Comparison of ENCODE assay signal across 8 cellular contexts in genomic region chr4:140373328-140374129, GRCh38. TPM values are rescaled to one million over a fixed set of nuclear protein-coding genes. Genes with fewer than 3 reads are reported as not detected.
DNase-seq lines count a peak whose midpoint lies in the region; ATAC-seq, FAIRE-seq and TF ChIP-seq lines count a peak whose summit lies in the region.

Gene SCOC, plus strand, starts transcription at chr4:140373646. Its CDS starts 5,525 bp downstream, at chr4:140379171.

- H3K36me3 ChIP-seq in right atrium auricular region (no peaks in the 10 kb centered on the region), psoas muscle (ENCODE audit: insufficient read depth in 1 of 2, low read depth in 1 of 2) (no peaks in the 10 kb centered on the region)

- H3K4me3 ChIP-seq in right atrium auricular region (peak within 1 kb of the TSS; percentile 86 to 98), psoas muscle (peak within 1 kb of the TSS; percentile 94)

- intact Hi-C loops in T-helper 2 cell treated with Interferon-gamma antibody and Interleukin-4, amounts not matched to agents 100 ng/mL and 5 ng/mL, for 36 hours (cut with micrococcal nuclease): loop anchor here (1.0 to 10.0 kb wide), 9 partner anchors 54 to 1291 kb away; partner anchors contain the start of genes CLGN, ELMOD2, RAB33B and SETD7
- intact Hi-C loops in psoas muscle (cut with DNase I): loop anchor here (5.0 to 10.0 kb wide), 3 partner anchors 149 to 761 kb away; partner anchors contain the start of genes ELMOD2 (in 2 of the 2) and RNF150 (in 1 of the 2)

- peaks cover 0 to 40% of the 10 kb centered on the region in 2 donors for H3K4me1 ChIP-seq in right atrium auricular region
- H3K4me1 ChIP-seq in psoas muscle: peaks cover 28% of the 10 kb centered on the region

- peak; percentile 94 for ATAC-seq in HG02884 (IDR thresholded peaks at IDR 0.05; ENCODE audit: unreplicated experiment)
- peak; percentile 98 to 99 (median 99) for ATAC-seq in psoas muscle

- TF ChIP-seq CTCF in GM13977 (IDR thresholded peaks at IDR 0.05; ENCODE audit: extremely low read depth, insufficient read depth, missing control alignments) (no peak), right atrium auricular region (IDR thresholded peaks at IDR 0.05) (no peak), psoas muscle (IDR thresholded peaks at IDR 0.05) (no peak)

- WGBS in psoas muscle, 3 donors: 0% methylated on average over 55 to 63 of the region's 63 CpGs

- no peaks in the 10 kb centered on the region for H3K27me3 ChIP-seq in right atrium auricular region
- H3K27me3 ChIP-seq in psoas muscle (ENCODE audit: insufficient read depth in 3 of 3, low read length in 2 of 3): no peaks in the 10 kb centered on the region

- H3K27ac ChIP-seq in right atrium auricular region: peak within 1 kb of the TSS; percentile 93 to 99
- H3K27ac ChIP-seq in psoas muscle: peak within 1 kb of the TSS; percentile 94

- FAIRE-seq in urothelium cell line (lab: Jason Lieb, UNC): peak; percentile 63

- in situ Hi-C loops in GM13977 (cut with MboI; ENCODE audit: low pct_unique_long_range_greater_than_20kb, low sequenced_read_pairs, unreplicated experiment): loop anchor here (25.0 kb wide), 2 partner anchors 239 to 489 kb away; no protein-coding TSS in a partner anchor

- DNase-seq in GM13977 (ENCODE audit: low spot score) (peak; percentile 94), NCI-H1694 (lab: John Stamatoyannopoulos, UW) (peak; percentile 98), anterior cingulate cortex (lab: John Stamatoyannopoulos, UW) (peak; percentile 91 to 100 (median 99)), right atrium auricular region (ENCODE audit: low spot score) (peak; percentile 100), psoas muscle (peak; percentile 98 to 99), urothelium cell line (ENCODE audit: low spot score) (peak; percentile 98)

- H3K9me3 ChIP-seq in right atrium auricular region (no peaks in the 10 kb centered on the region), psoas muscle (no peaks in the 10 kb centered on the region)

RNA-seq across cellular contexts. Expression of gene SCOC, which starts in this region (rescaled TPM):
- total RNA-seq in T-helper 2 cell treated with Interferon-gamma antibody and Interleukin-4, amounts not matched to agents 100 ng/mL and 5 ng/mL, for 36 hours: 21.5 and 23.0 TPM in 2 replicates
- 100 to 1,000 TPM in 1 of 2 donors, 10 to 100 TPM in 1; 53.3 to 124 TPM for total RNA-seq in right atrium auricular region
- total RNA-seq in psoas muscle: 10 to 100 TPM; 23.9 to 31.6 (median 28.5) TPM
- polyA plus RNA-seq in psoas muscle: 10 to 100 TPM; 32.6 to 85.9 (median 40.7) TPM

Comparison
In these comparisons a context has a peak if more than half of its experiments do, and no peak if none do; other contexts are left out.
1. Peak in every context shown above with its lines: DNase-seq, ATAC-seq, H3K4me3 ChIP-seq and H3K27ac ChIP-seq.